In genomic region chr15:40325188-40325587, GRCh38 we compare ENCODE assay signal across 8 cellular contexts. TPM values are rescaled to one million over a fixed set of nuclear protein-coding genes. Genes with fewer than 3 reads are reported as not detected.
DNase-seq lines count a peak whose midpoint lies in the region; ATAC-seq and TF ChIP-seq lines count a peak whose summit lies in the region.

No MANE protein-coding gene starts in this region.

- DNase-seq in Peyer's patch = no peak
- no peak for DNase-seq in epithelial cell of esophagus (ENCODE audit: low read depth)
- no peak for DNase-seq in prostate gland (ENCODE audit: low spot score)
- no peak for DNase-seq in stimulated activated CD4-positive, alpha-beta T cell treated with anti-CD3 and anti-CD28 coated beads, Interleukin-1b, Interleukin-23, amount 100 ng/mL, for 48 hours
- DNase-seq in cerebellar nuclear complex (lab: John Stamatoyannopoulos, UW) = no peak

- H3K4me3 ChIP-seq in DOHH2 (ENCODE audit: low read length) = 0 out of 2 replicates have a peak overlapping the region, but pooled peaks have one; percentile 70
- peak overlapping the region in 3 of 4 donors; percentile 79 to 93 (median 90) for H3K4me3 ChIP-seq in Peyer's patch
- peak overlapping the region; percentile 53 for H3K4me3 ChIP-seq in epithelial cell of esophagus (ENCODE audit: low read length)
- H3K4me3 ChIP-seq in prostate gland = peak overlapping the region; percentile 70 to 77

- ATAC-seq in HG03342 (IDR thresholded peaks at IDR 0.05; ENCODE audit: unreplicated experiment) (no peak), HG03439 (IDR thresholded peaks at IDR 0.05; ENCODE audit: unreplicated experiment) (no peak)

- peak overlapping the region; percentile 55 for H3K4me2 ChIP-seq in DOHH2 (ENCODE audit: low read length)

- TF ChIP-seq CTCF in DOHH2 (IDR thresholded peaks at IDR 0.05; ENCODE audit: low read depth, low read length, poor library complexity, severe bottlenecking) (no peak), Peyer's patch (IDR thresholded peaks at IDR 0.05) (no peak), epithelial cell of esophagus (IDR thresholded peaks at IDR 0.05; ENCODE audit: insufficient read depth, low read depth, low read length, missing control alignments) (no peak), prostate gland (IDR thresholded peaks at IDR 0.05) (no peak)

- intact Hi-C loops in prostate gland (cut with DNase I) = no loop called here

- H4K20me1 ChIP-seq in DOHH2 (ENCODE audit: control insufficient read depth, insufficient read depth, low read depth, low read length) = no peaks in the 10 kb centered on the region

- WGBS in prostate gland = 79% methylated on average over 2 of the region's 2 CpGs

- no peaks in the 10 kb centered on the region for H3K79me2 ChIP-seq in DOHH2 (ENCODE audit: control insufficient read depth, low read length)

- no peaks in the 10 kb centered on the region for H3K9me2 ChIP-seq in DOHH2 (replicated peaks; ENCODE audit: control insufficient read depth, low read length)

- peaks cover 27% of the 10 kb centered on the region for H3K4me1 ChIP-seq in DOHH2 (ENCODE audit: control insufficient read depth, low read length)
- H3K4me1 ChIP-seq in Peyer's patch = peaks cover 0 to 29% (median 6%) of the 10 kb centered on the region in 4 donors
- H3K4me1 ChIP-seq in prostate gland (replicated peaks) = peaks cover 4% of the 10 kb centered on the region

- H3K36me3 ChIP-seq in DOHH2 (ENCODE audit: control insufficient read depth, low read length) (no peaks in the 10 kb centered on the region), Peyer's patch (no peaks in the 10 kb centered on the region), prostate gland (no peaks in the 10 kb centered on the region)

- no peaks in the 10 kb centered on the region for H3K9me3 ChIP-seq in DOHH2 (ENCODE audit: control insufficient read depth, insufficient read depth, low read length)
- no peaks in the 10 kb centered on the region for H3K9me3 ChIP-seq in Peyer's patch
- no peaks in the 10 kb centered on the region for H3K9me3 ChIP-seq in prostate gland

- H3K27me3 ChIP-seq in DOHH2 (ENCODE audit: control insufficient read depth, low read length) = peaks cover 7% of the 10 kb centered on the region
- H3K27me3 ChIP-seq in Peyer's patch = no peaks in the 10 kb centered on the region
- no peaks in the 10 kb centered on the region for H3K27me3 ChIP-seq in prostate gland (replicated peaks; ENCODE audit: insufficient read depth)

- H3K27ac ChIP-seq in DOHH2 (ENCODE audit: low read depth, low read length) (no peak overlapping the region), Peyer's patch (peak overlapping the region in 1 of 4 donors; percentile 76), prostate gland (no peak overlapping the region)

- peaks cover 11% of the 10 kb centered on the region for H3F3A ChIP-seq in DOHH2 (ENCODE audit: control insufficient read depth, insufficient read depth)

- TF ChIP-seq POLR2A in Peyer's patch (IDR thresholded peaks at IDR 0.05) (no peak), prostate gland (IDR thresholded peaks at IDR 0.05) (no peak)

RNA-seq across cellular contexts. Expression of gene INAFM2, which starts 1.7 kb away (rescaled TPM):
- 10 to 100 TPM in 1 of 4 donors, 1 to 10 TPM in 3; 6.2 to 10.7 (median 8.9) TPM for total RNA-seq in Peyer's patch
- total RNA-seq in prostate gland = 10 to 100 TPM; 18.7 to 24.3 TPM

RNA-seq across cellular contexts. Expression of gene CCDC9B, which starts 15.6 kb away (rescaled TPM):
- total RNA-seq in Peyer's patch (10 to 100 TPM; 14.4 to 55.6 (median 37.7) TPM), prostate gland (10 to 100 TPM in 1 of 2 donors, 1 to 10 TPM in 1; 9.0 to 29.7 TPM)

RNA-seq across cellular contexts. Expression of gene PLCB2, which starts 17.5 kb away (rescaled TPM):
- total RNA-seq in Peyer's patch (100 to 1,000 TPM in 1 of 4 donors, 10 to 100 TPM in 3; 12.3 to 101 (median 15.7) TPM), prostate gland (10 to 100 TPM in 1 of 2 donors, 1 to 10 TPM in 1; 1.5 to 13.0 TPM)

RNA-seq across cellular contexts. Expression of gene PHGR1, which starts 25.6 kb away (rescaled TPM):
- total RNA-seq in Peyer's patch (1,000 to 10,000 TPM in 3 of 4 donors, 100 to 1,000 TPM in 1; 519 to 6,265 (median 3,022) TPM), prostate gland (not detected)

RNA-seq across cellular contexts. Expression of gene DISP2, which starts 32.8 kb away (rescaled TPM):
- total RNA-seq in Peyer's patch (10 to 100 TPM in 1 of 4 donors, 1 to 10 TPM in 3; 1.7 to 27.5 (median 7.4) TPM), prostate gland (1 to 10 TPM in 1 of 2 donors, under 1 TPM in 1; 0.27 to 1.6 TPM)
